In the genomic region with DNA sequence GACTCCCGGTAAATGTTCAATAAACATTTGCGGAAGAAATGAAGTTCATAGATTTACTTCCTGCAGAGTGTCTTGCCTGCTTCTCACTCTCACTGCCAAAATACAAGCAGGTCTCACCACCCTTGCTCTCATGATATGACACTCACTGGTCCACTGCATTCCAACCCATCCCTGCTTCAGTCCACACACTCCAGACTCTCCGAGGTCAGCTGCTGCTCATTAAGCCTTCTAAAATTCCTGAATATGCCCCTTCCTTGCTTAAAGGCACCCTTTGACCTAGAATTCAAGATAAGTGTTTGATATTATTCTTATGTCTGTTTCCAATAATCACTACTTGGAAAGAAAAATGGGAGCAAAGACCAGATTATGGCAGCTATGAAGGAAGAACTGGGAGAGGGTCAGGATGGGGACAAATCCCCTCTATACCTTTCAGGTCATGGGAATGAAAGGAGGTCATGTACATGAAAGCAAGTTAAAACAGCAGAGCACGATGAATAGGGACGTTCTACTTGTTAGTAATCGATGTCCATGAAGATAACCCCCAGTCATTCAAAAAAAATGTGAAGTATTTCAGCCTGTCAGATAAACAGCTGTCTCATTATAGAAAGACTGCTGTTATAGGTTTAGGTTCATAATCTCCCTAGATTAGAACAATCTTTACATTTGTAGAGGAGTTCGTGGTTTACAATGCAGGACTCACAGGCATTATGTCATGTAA, we compare ENCODE assay signal across 20 cellular contexts. TPM values are rescaled to one million over a fixed set of nuclear protein-coding genes. Genes with fewer than 3 reads are reported as not detected.
DNase-seq lines count a peak whose midpoint lies in the region; ATAC-seq and TF ChIP-seq lines count a peak whose summit lies in the region.
"Had no signal": no experiment of that assay in that cellular context is flagged by ENCODE, and none has a peak within 500 bp of the region (broad histone marks: within the 10 kb centered on the region; RNA-seq: fewer than 3 reads in every experiment).

No MANE protein-coding gene starts in this region.

- no peak overlapping the region for H3K4me3 ChIP-seq in AG10803 (ENCODE audit: low read length)
- H3K4me3 ChIP-seq in mesodermal cell (ENCODE audit: extremely low read depth, insufficient read depth, low read length, poor library complexity, severe bottlenecking), result no peak overlapping the region
- H3K4me3 ChIP-seq: colonic mucosa, skin epidermis had no signal

- H3K36me3 ChIP-seq in mesodermal cell (ENCODE audit: control insufficient read depth, insufficient read depth, low read length), result no peaks in the 10 kb centered on the region
- H3K36me3 ChIP-seq: colonic mucosa, neutrophil had no signal

- H3K4me1 Mint-ChIP-seq in chondrocyte (ENCODE audit: low read depth), result peaks cover 71% of the 10 kb centered on the region
- H3K4me1 Mint-ChIP-seq in activated CD8-positive, alpha-beta T cell treated with anti-CD3 and anti-CD28 coated beads, Interleukin-2, amount 10 ng/mL, durations not matched to agents 7 days and 5 days (ENCODE audit: low read depth), result no peaks in the 10 kb centered on the region
- H3K4me1 Mint-ChIP-seq: stimulated activated naive CD8-positive, alpha-beta T cell treated with anti-CD3 and anti-CD28 coated beads, Interleukin-15, amount 100 ng/mL, for 72 hours had no signal

- H3K9me3 Mint-ChIP-seq in chondrocyte (ENCODE audit: low read depth), result peaks cover 4% of the 10 kb centered on the region
- H3K9me3 Mint-ChIP-seq in activated CD8-positive, alpha-beta T cell treated with anti-CD3 and anti-CD28 coated beads, Interleukin-2, amount 10 ng/mL, durations not matched to agents 7 days and 5 days (ENCODE audit: insufficient read depth), result peaks cover 1% of the 10 kb centered on the region
- H3K9me3 Mint-ChIP-seq: T-helper 2 cell treated with Interferon-gamma antibody and Interleukin-4, amounts not matched to agents 5 μg/mL and 100 μg/mL, for 36 hours had no signal

- ATAC-seq in HG03139 (IDR thresholded peaks at IDR 0.05; ENCODE audit: unreplicated experiment) (no peak), HG02840 (IDR thresholded peaks at IDR 0.05; ENCODE audit: low FRiP score, unreplicated experiment) (no peak)
- no peak for ATAC-seq in activated CD8-positive, alpha-beta T cell treated with anti-CD3 and anti-CD28 coated beads, Interleukin-2, amount 10 ng/mL, durations not matched to agents 7 days and 5 days
- ATAC-seq: stimulated activated naive CD8-positive, alpha-beta T cell treated with anti-CD3 and anti-CD28 coated beads, Interleukin-15, amount 100 ng/mL, for 72 hours had no signal

- H3K27ac ChIP-seq in mesodermal cell (ENCODE audit: low read depth, low read length, severe bottlenecking), result peak overlapping the region; percentile 98
- H3K27ac ChIP-seq: colonic mucosa, HL-60, neutrophil had no signal

- H3K36me3 Mint-ChIP-seq in chondrocyte (ENCODE audit: low read depth), result peaks cover 2% of the 10 kb centered on the region
- no peaks in the 10 kb centered on the region for H3K36me3 Mint-ChIP-seq in activated CD8-positive, alpha-beta T cell treated with anti-CD3 and anti-CD28 coated beads, Interleukin-2, amount 10 ng/mL, durations not matched to agents 7 days and 5 days (ENCODE audit: low read depth)

- POLR2A ChIA-PET in activated CD8-positive, alpha-beta T cell treated with anti-CD3 and anti-CD28 coated beads, Interleukin-2, amount 10 ng/mL, durations not matched to agents 7 days and 5 days (lab: Charles Lee), result no interaction called here

- H3K4me3 Mint-ChIP-seq in chondrocyte (ENCODE audit: unreplicated experiment), result no peak overlapping the region
- H3K4me3 Mint-ChIP-seq in activated CD8-positive, alpha-beta T cell treated with anti-CD3 and anti-CD28 coated beads, Interleukin-2, amount 10 ng/mL, durations not matched to agents 7 days and 5 days, result no peak overlapping the region
- H3K4me3 Mint-ChIP-seq: stimulated activated naive CD8-positive, alpha-beta T cell treated with anti-CD3 and anti-CD28 coated beads, Interleukin-15, amount 100 ng/mL, for 72 hours; T-helper 2 cell treated with Interferon-gamma antibody and Interleukin-4, amounts not matched to agents 5 μg/mL and 100 μg/mL, for 36 hours had no signal

- peaks cover 11% of the 10 kb centered on the region for H3K9me3 ChIP-seq in mesodermal cell (ENCODE audit: control insufficient read depth, low read length)
- H3K9me3 ChIP-seq: colonic mucosa, neutrophil had no signal

- H3K27ac Mint-ChIP-seq in chondrocyte (ENCODE audit: unreplicated experiment), result peak overlapping the region; percentile 96
- H3K27ac Mint-ChIP-seq in activated CD8-positive, alpha-beta T cell treated with anti-CD3 and anti-CD28 coated beads, Interleukin-2, amount 10 ng/mL, durations not matched to agents 7 days and 5 days, result no peak overlapping the region
- H3K27ac Mint-ChIP-seq: stimulated activated naive CD8-positive, alpha-beta T cell treated with anti-CD3 and anti-CD28 coated beads, Interleukin-15, amount 100 ng/mL, for 72 hours; T-helper 2 cell treated with Interferon-gamma antibody and Interleukin-4, amounts not matched to agents 5 μg/mL and 100 μg/mL, for 36 hours had no signal

- TF ChIP-seq CTCF in AG10803 (conservative IDR thresholded peaks at IDR 0.05; ENCODE audit: low read length) (no peak), chondrocyte (IDR thresholded peaks at IDR 0.05) (no peak)

- peaks cover 35% of the 10 kb centered on the region for H3K4me1 ChIP-seq in mesodermal cell (ENCODE audit: control insufficient read depth, insufficient read depth, low read length, poor library complexity, severe bottlenecking)
- H3K4me1 ChIP-seq: colonic mucosa had no signal

- H3K27me3 Mint-ChIP-seq in chondrocyte (ENCODE audit: low read depth), result no peaks in the 10 kb centered on the region
- H3K27me3 Mint-ChIP-seq in activated CD8-positive, alpha-beta T cell treated with anti-CD3 and anti-CD28 coated beads, Interleukin-2, amount 10 ng/mL, durations not matched to agents 7 days and 5 days (ENCODE audit: low read depth), result peaks cover 42% of the 10 kb centered on the region

- CTCF ChIA-PET in activated CD8-positive, alpha-beta T cell treated with anti-CD3 and anti-CD28 coated beads, Interleukin-2, amount 10 ng/mL, durations not matched to agents 7 days and 5 days (lab: Charles Lee), result interaction anchor here (0.5 to 1.7 kb wide), 3 partner anchors 10 to 68 kb away, joined by 3 to 5 read pairs (median 3); a partner anchor contains a TSS

- peak; percentile 49 for DNase-seq in AG10803 (ENCODE audit: low read depth)
- DNase-seq in M059J (ENCODE audit: low read depth), result peak; percentile 60
- no peak for DNase-seq in chondrocyte (ENCODE audit: low spot score)
- DNase-seq in anterior cingulate cortex (lab: John Stamatoyannopoulos, UW), result no peak
- DNase-seq in activated CD8-positive, alpha-beta T cell treated with anti-CD3 and anti-CD28 coated beads, Interleukin-2, amount 10 ng/mL, durations not matched to agents 7 days and 5 days, result no peak
- DNase-seq: activated CD4-positive, alpha-beta T cell treated with anti-CD3 and anti-CD28 coated beads, Interleukin-2, amount 50 U/mL, for 1 hour; activated T-cell treated with anti-CD3 and anti-CD28 coated beads, Interleukin-2, amount 50 U/mL, for 48 hours; AML-193; colonic mucosa; DMS 273 treated with DMSO at 0.1 percent for 48 hours; NCI-H2029; NCI-H748 treated with DMSO at 0.1 percent for 48 hours; stimulated activated naive CD8-positive, alpha-beta T cell treated with anti-CD3 and anti-CD28 coated beads, Interleukin-15, amount 100 ng/mL, for 72 hours had no signal

- 60 to 94% methylated on average over 2 to 4 of the region's 7 CpGs for WGBS in mesodermal cell (ENCODE audit: insufficient coverage in 2 of 2), 2 experiments

RNA-seq across cellular contexts. Expression of a gene that starts 10.5 kb away (rescaled TPM):
- total RNA-seq in M059J (2014; rRNA removed; shearing (Covaris generic)), result 69.9 and 72.7 TPM in 2 replicates
- total RNA-seq in chondrocyte, result 49.4 to 67.8 TPM (median 51.6 TPM) in 3 replicates
- polyA plus RNA-seq in mesodermal cell (2013, experiment 1 of 2), result 230 TPM
- polyA plus RNA-seq in mesodermal cell (2013, experiment 2 of 2), result 314 TPM
- under 1 TPM; 0.18 to 0.29 TPM for total RNA-seq in activated CD8-positive, alpha-beta T cell treated with anti-CD3 and anti-CD28 coated beads, Interleukin-2, amount 10 ng/mL, durations not matched to agents 7 days and 5 days

Comparison
In these comparisons a context has a peak if more than half of its experiments do, and no peak if none do; other contexts are left out.
1. DNase-seq: peak in AG10803 (single experiment) and M059J (single experiment); none in chondrocyte (single experiment), anterior cingulate cortex (0 of 58) and activated CD8-positive, alpha-beta T cell treated with anti-CD3 and anti-CD28 coated beads, Interleukin-2, amount 10 ng/mL, durations not matched to agents 7 days and 5 days (single experiment).
2. RNA of a gene that starts 10.5 kb away (total RNA-seq): 69.9 to 72.7 TPM in M059J and 49.4 to 67.8 TPM in chondrocyte; 0.18 to 0.29 TPM in activated CD8-positive, alpha-beta T cell treated with anti-CD3 and anti-CD28 coated beads, Interleukin-2, amount 10 ng/mL, durations not matched to agents 7 days and 5 days; every median in the first group is over 10 times any median in the second.